ENCODE assay signal across 8 cellular contexts in genomic region chr9:12775373-12775962, GRCh38. TPM values are rescaled to one million over a fixed set of nuclear protein-coding genes. Genes with fewer than 3 reads are reported as not detected.
DNase-seq lines count a peak whose midpoint lies in the region; ATAC-seq, FAIRE-seq and TF ChIP-seq lines count a peak whose summit lies in the region.

No MANE protein-coding gene starts in this region.

- peak overlapping the region; percentile 99 for H3K4me2 ChIP-seq in astrocyte (ENCODE audit: low read length)

- peak overlapping the region; percentile 87 for H3K4me3 ChIP-seq in astrocyte (ENCODE audit: insufficient read depth, low read depth, low read length)

- peak; percentile 19 for ATAC-seq in HG03571 (IDR thresholded peaks at IDR 0.05; ENCODE audit: unreplicated experiment)
- ATAC-seq in stimulated activated memory B cell treated with anti-CD40 and anti-IgM and Interleukin-4, amounts not matched to agents 10 μg/mL and 1 μg/mL and 100 μg/mL, for 72 hours, result no peak
- ATAC-seq in GM19324 (IDR thresholded peaks at IDR 0.05; ENCODE audit: low FRiP score, unreplicated experiment), result no peak
- ATAC-seq in activated T-helper 17 cell treated with anti-CD3 and anti-CD28 coated beads, Interleukin-2, amount 50 U/mL, for 72 hours (replicated peaks), result no peak

- peak overlapping the region; percentile 80 for H3K27ac Mint-ChIP-seq in astrocyte (ENCODE audit: unreplicated experiment)
- H3K27ac Mint-ChIP-seq in stimulated activated memory B cell treated with anti-CD40 and anti-IgM and Interleukin-4, amounts not matched to agents 10 μg/mL and 1 μg/mL and 100 μg/mL, for 72 hours, result no peak overlapping the region
- H3K27ac Mint-ChIP-seq in activated T-helper 17 cell treated with anti-CD3 and anti-CD28 coated beads, Interleukin-2, amount 50 U/mL, for 72 hours, result no peak overlapping the region

- TF ChIP-seq CTCF in astrocyte (IDR thresholded peaks at IDR 0.05; ENCODE audit: insufficient read depth, low read depth, low read length), result no peak

- no peaks in the 10 kb centered on the region for H3K36me3 ChIP-seq in astrocyte (ENCODE audit: insufficient read depth, low read length)

- peaks cover 20% of the 10 kb centered on the region for H3K4me1 Mint-ChIP-seq in astrocyte (ENCODE audit: low read depth, unreplicated experiment)
- peaks cover 16% of the 10 kb centered on the region for H3K4me1 Mint-ChIP-seq in stimulated activated memory B cell treated with anti-CD40 and anti-IgM and Interleukin-4, amounts not matched to agents 10 μg/mL and 1 μg/mL and 100 μg/mL, for 72 hours
- no peaks in the 10 kb centered on the region for H3K4me1 Mint-ChIP-seq in activated T-helper 17 cell treated with anti-CD3 and anti-CD28 coated beads, Interleukin-2, amount 50 U/mL, for 72 hours

- peaks cover 8% of the 10 kb centered on the region for H3K4me1 ChIP-seq in astrocyte (ENCODE audit: insufficient read depth, low read length)

- H3K36me3 Mint-ChIP-seq in astrocyte (ENCODE audit: low read depth, unreplicated experiment), result peaks cover 2% of the 10 kb centered on the region
- no peaks in the 10 kb centered on the region for H3K36me3 Mint-ChIP-seq in stimulated activated memory B cell treated with anti-CD40 and anti-IgM and Interleukin-4, amounts not matched to agents 10 μg/mL and 1 μg/mL and 100 μg/mL, for 72 hours
- H3K36me3 Mint-ChIP-seq in activated T-helper 17 cell treated with anti-CD3 and anti-CD28 coated beads, Interleukin-2, amount 50 U/mL, for 72 hours (ENCODE audit: low read depth), result no peaks in the 10 kb centered on the region

- in situ Hi-C loops in G401 (cut with HindIII; ENCODE audit: low sequenced_read_pairs), result no loop called here

- peak overlapping the region; percentile 89 for H2AFZ ChIP-seq in astrocyte (ENCODE audit: low read depth, low read length)

- no peaks in the 10 kb centered on the region for H3K27me3 Mint-ChIP-seq in astrocyte (ENCODE audit: low read depth, unreplicated experiment)
- peaks cover 25% of the 10 kb centered on the region for H3K27me3 Mint-ChIP-seq in stimulated activated memory B cell treated with anti-CD40 and anti-IgM and Interleukin-4, amounts not matched to agents 10 μg/mL and 1 μg/mL and 100 μg/mL, for 72 hours
- H3K27me3 Mint-ChIP-seq in activated T-helper 17 cell treated with anti-CD3 and anti-CD28 coated beads, Interleukin-2, amount 50 U/mL, for 72 hours, result peaks cover 14% of the 10 kb centered on the region

- H4K20me1 ChIP-seq in astrocyte (ENCODE audit: insufficient read depth, low read length), result no peaks in the 10 kb centered on the region

- H3K79me2 ChIP-seq in astrocyte (ENCODE audit: insufficient read depth, low read length), result peaks cover 16% of the 10 kb centered on the region

- no peak for FAIRE-seq in astrocyte (lab: Jason Lieb, UNC)

- H3K9ac ChIP-seq in astrocyte (ENCODE audit: low read length), result peak overlapping the region; percentile 92

- DNase-seq in G401 (ENCODE audit: low spot score), result peak; percentile 59
- no peak for DNase-seq in astrocyte (ENCODE audit: low read depth)
- DNase-seq in iPS-NIHi7 (ENCODE audit: extremely low spot score), result peak; percentile 16
- DNase-seq in stimulated activated CD4-positive, alpha-beta T cell treated with anti-CD3 and anti-CD28 coated beads, Interleukin-4, amount 100 ng/mL, for 4 hours, result no peak

- no peaks in the 10 kb centered on the region for H3K9me3 ChIP-seq in astrocyte (ENCODE audit: insufficient read depth, low read depth, low read length)

- H3K27me3 ChIP-seq in astrocyte (ENCODE audit: insufficient read depth, low read length), result no peaks in the 10 kb centered on the region

- peak overlapping the region; percentile 85 for H3K27ac ChIP-seq in astrocyte (ENCODE audit: low read depth, low read length)

- peak overlapping the region; percentile 95 for H3K4me3 Mint-ChIP-seq in astrocyte (ENCODE audit: unreplicated experiment)
- peak overlapping the region; percentile 9 for H3K4me3 Mint-ChIP-seq in stimulated activated memory B cell treated with anti-CD40 and anti-IgM and Interleukin-4, amounts not matched to agents 10 μg/mL and 1 μg/mL and 100 μg/mL, for 72 hours
- no peak overlapping the region for H3K4me3 Mint-ChIP-seq in activated T-helper 17 cell treated with anti-CD3 and anti-CD28 coated beads, Interleukin-2, amount 50 U/mL, for 72 hours

- no peaks in the 10 kb centered on the region for H3K9me3 Mint-ChIP-seq in astrocyte (ENCODE audit: unreplicated experiment)
- H3K9me3 Mint-ChIP-seq in stimulated activated memory B cell treated with anti-CD40 and anti-IgM and Interleukin-4, amounts not matched to agents 10 μg/mL and 1 μg/mL and 100 μg/mL, for 72 hours, result no peaks in the 10 kb centered on the region
- peaks cover 4% of the 10 kb centered on the region for H3K9me3 Mint-ChIP-seq in activated T-helper 17 cell treated with anti-CD3 and anti-CD28 coated beads, Interleukin-2, amount 50 U/mL, for 72 hours

RNA-seq across cellular contexts. Expression of gene LURAP1L, which starts 0.6 kb away (rescaled TPM):
- total RNA-seq in G401 (2014; rRNA removed; shearing (Covaris generic)), result not detected in 2 replicates
- total RNA-seq in astrocyte, result 9.0 and 13.3 TPM in 2 replicates
- total RNA-seq in activated T-helper 17 cell treated with anti-CD3 and anti-CD28 coated beads, Interleukin-2, amount 50 U/mL, for 72 hours, result not detected

Comparison
In these comparisons a context has a peak if more than half of its experiments do, and no peak if none do; other contexts are left out.
1. DNase-seq: peak in G401 (single experiment) and iPS-NIHi7 (single experiment); none in astrocyte (single experiment) and stimulated activated CD4-positive, alpha-beta T cell treated with anti-CD3 and anti-CD28 coated beads, Interleukin-4, amount 100 ng/mL, for 4 hours (0 of 2).
2. RNA of gene LURAP1L, which starts 0.6 kb away (total RNA-seq): 9.0 to 13.3 TPM in astrocyte; not detected in G401 and not detected in activated T-helper 17 cell treated with anti-CD3 and anti-CD28 coated beads, Interleukin-2, amount 50 U/mL, for 72 hours; every median in the first group is over 10 times any median in the second.